ENCODE assay signal across 8 cellular contexts in the genomic region with DNA sequence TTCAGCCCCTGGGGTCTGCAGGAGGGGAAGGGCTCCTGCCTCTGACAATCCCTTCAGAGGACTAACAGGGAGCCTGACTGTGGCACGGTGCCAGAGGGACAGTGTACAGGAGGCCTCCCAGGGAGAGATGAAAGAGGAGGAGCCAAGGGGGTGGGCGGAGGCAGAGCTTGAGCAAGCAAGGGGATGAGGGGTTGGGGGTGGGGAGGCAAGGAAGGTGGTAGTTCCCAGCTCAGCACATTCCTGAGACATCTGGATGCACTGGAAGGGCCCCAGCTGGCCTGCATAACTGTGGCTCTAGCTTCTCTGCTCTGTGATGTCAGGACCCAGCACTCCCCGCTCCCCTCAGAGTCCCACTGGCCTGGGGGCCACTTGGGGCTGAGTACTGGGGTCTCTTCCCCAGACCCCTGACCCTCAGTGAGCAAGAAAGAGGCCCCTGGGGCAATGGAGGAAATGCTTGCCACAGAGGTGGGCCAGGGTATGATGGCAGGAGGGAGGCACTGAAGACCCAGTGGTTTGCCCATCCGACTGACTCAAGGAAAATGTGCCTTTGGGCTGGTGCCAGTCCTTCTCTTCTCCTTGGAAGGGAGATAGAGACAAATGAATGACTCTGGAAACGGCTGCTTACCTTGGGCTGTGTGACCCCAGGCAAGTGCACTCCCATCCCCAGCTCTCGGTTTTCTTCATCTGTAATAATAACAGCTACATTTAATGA. TPM values are rescaled to one million over a fixed set of nuclear protein-coding genes. Genes with fewer than 3 reads are reported as not detected.
DNase-seq lines count a peak whose midpoint lies in the region; ATAC-seq, FAIRE-seq and TF ChIP-seq lines count a peak whose summit lies in the region.

No MANE protein-coding gene starts in this region.

- peaks cover 37% of the 10 kb centered on the region for H3K4me1 ChIP-seq in A549
- H3K4me1 ChIP-seq in mesenchymal stem cell (ENCODE audit: control insufficient read depth, insufficient read depth, low read depth, low read length) = peaks cover 51% of the 10 kb centered on the region

- peak overlapping the region in 1 of 2 experiments; percentile 88 for H3K14ac ChIP-seq in mesenchymal stem cell (ENCODE audit: low read length in 2 of 2)

- H2AFZ ChIP-seq in mesenchymal stem cell (ENCODE audit: low read depth, low read length) = no peak overlapping the region

- no peak for TF ChIP-seq POLR2A in A549 (IDR thresholded peaks at IDR 0.05; ENCODE audit: low read length)

- H3K79me1 ChIP-seq in mesenchymal stem cell (replicated peaks; ENCODE audit: low read length, poor library complexity, severe bottlenecking) = peaks cover 9% of the 10 kb centered on the region

- peak overlapping the region; percentile 86 for H3K9ac ChIP-seq in mesenchymal stem cell (ENCODE audit: low read length)

- H2BK5ac ChIP-seq in mesenchymal stem cell (ENCODE audit: low read depth, low read length, poor library complexity, severe bottlenecking) = peak overlapping the region; percentile 91

- H3K4me2 ChIP-seq in A549 = peak overlapping the region; percentile 35
- H3K4me2 ChIP-seq in mesenchymal stem cell (ENCODE audit: low read length, poor library complexity, severe bottlenecking) = peak overlapping the region; percentile 52

- H3K27ac ChIP-seq in A549 (peak overlapping the region; percentile 9 to 74; a peak in 5 of 6 replicates), mesenchymal stem cell (ENCODE audit: low read length, poor library complexity, severe bottlenecking) (peak overlapping the region; percentile 98)

- TF ChIP-seq CTCF in A549 (IDR thresholded peaks at IDR 0.05) (no peak), bronchial epithelial cell (IDR thresholded peaks at IDR 0.05; ENCODE audit: insufficient read depth, low read length, severe bottlenecking) (no peak)

- peak overlapping the region; percentile 97 to 99 for H2BK12ac ChIP-seq in mesenchymal stem cell (ENCODE audit: low read length in 2 of 2)

- H3K9me3 ChIP-seq in A549 (no peaks in the 10 kb centered on the region), mesenchymal stem cell (ENCODE audit: control insufficient read depth, low read length) (no peaks in the 10 kb centered on the region)

- peak overlapping the region; percentile 91 for H4K91ac ChIP-seq in mesenchymal stem cell (ENCODE audit: low read length)

- H4K8ac ChIP-seq in mesenchymal stem cell (ENCODE audit: low read length) = peak overlapping the region; percentile 96

- FAIRE-seq in A549 (lab: Jason Lieb, UNC) (no peak), bronchial epithelial cell (lab: Jason Lieb, UNC) (no peak)

- WGBS in A549 (ENCODE audit: missing lambda C conversion rate) = 65% methylated on average over 5 of the region's 6 CpGs
- 17% methylated on average over 6 of the region's 6 CpGs for WGBS in mesenchymal stem cell

- H2BK120ac ChIP-seq in mesenchymal stem cell (ENCODE audit: low read depth, low read length) = peak overlapping the region; percentile 98

- H3K36me3 ChIP-seq in bronchial epithelial cell (ENCODE audit: control insufficient read depth, insufficient read depth, low read length) = no peaks in the 10 kb centered on the region
- H3K36me3 ChIP-seq in mesenchymal stem cell (ENCODE audit: control insufficient read depth in 1 of 2, insufficient read depth in 2 of 2, low read depth in 1 of 2, low read length in 2 of 2) = peaks cover 6 to 12% of the 10 kb centered on the region in 2 experiments

- H2BK15ac ChIP-seq in mesenchymal stem cell (ENCODE audit: low read depth, poor library complexity, severe bottlenecking) = peak overlapping the region; percentile 5

- TF ChIP-seq RAD21 in A549 (conservative IDR thresholded peaks at IDR 0.05 in 1 of 2, IDR thresholded peaks at IDR 0.05 in 1 of 2) = no peak

- peak overlapping the region; percentile 90 to 98 for H3K18ac ChIP-seq in mesenchymal stem cell (ENCODE audit: low read depth in 1 of 2, low read length in 2 of 2)

- no peak overlapping the region for H3K23ac ChIP-seq in mesenchymal stem cell (ENCODE audit: low read length in 2 of 2)

- POLR2A ChIA-PET in A549 (lab: Yijun Ruan, JAX) = interaction anchor here (1.2 to 3.0 kb wide), 2 partner anchors 9 to 48 kb away, joined by 4 to 13 read pairs; no protein-coding TSS in a partner anchor

- no peak for TF ChIP-seq EP300 in A549 (IDR thresholded peaks at IDR 0.05)

- peak in 1 of 2 experiments; percentile 56 for DNase-seq in A549 (ENCODE audit: low read depth in 1 of 2, low spot score in 1 of 2)
- DNase-seq in HT1080 (ENCODE audit: low read depth) = peak; percentile 65
- peak; percentile 35 for DNase-seq in bronchial epithelial cell (ENCODE audit: low read depth)
- DNase-seq in mesenchymal stem cell = peak; percentile 97
- DNase-seq in RKO (ENCODE audit: low spot score) = no peak
- no peak for DNase-seq in cortex of kidney (lab: John Stamatoyannopoulos, UW)
- DNase-seq in NCI-H2081 (lab: John Stamatoyannopoulos, UW) = no peak

- H3K4ac ChIP-seq in mesenchymal stem cell (ENCODE audit: low read depth in 1 of 2, low read length in 2 of 2) = peak overlapping the region; percentile 42 to 95

- no peak overlapping the region for H3K4me3 ChIP-seq in A549
- H3K4me3 ChIP-seq in bronchial epithelial cell (ENCODE audit: low read depth, low read length) = no peak overlapping the region
- peak overlapping the region in 1 of 2 experiments; percentile 63 for H3K4me3 ChIP-seq in mesenchymal stem cell (ENCODE audit: insufficient read depth in 1 of 2, low read depth in 1 of 2, low read length in 2 of 2)

- H2AK5ac ChIP-seq in mesenchymal stem cell (ENCODE audit: low read length, severe bottlenecking) = peak overlapping the region; percentile 94

- peak; percentile 35 to 45; a peak in 5 of 6 replicates for ATAC-seq in A549
- no peak for ATAC-seq in HG03045 (IDR thresholded peaks at IDR 0.05; ENCODE audit: unreplicated experiment)

- H3K27me3 ChIP-seq in bronchial epithelial cell (ENCODE audit: control insufficient read depth, insufficient read depth, low read length) = peaks cover 4% of the 10 kb centered on the region
- no peaks in the 10 kb centered on the region for H3K27me3 ChIP-seq in mesenchymal stem cell (ENCODE audit: control insufficient read depth in 1 of 2, insufficient read depth in 1 of 2, low read length in 2 of 2)

- CTCF ChIA-PET in A549 (lab: Yijun Ruan, JAX) = interaction anchor here (0.6 to 31.4 kb wide), 11 partner anchors 9 to 326 kb away, joined by 3 to 872 read pairs (median 4); a partner anchor contains a TSS

TF ChIP-seq in A549, 52 proteins besides CTCF, POLR2A, EP300 and RAD21 (continues in another document):
- TF ChIP-seq, protein P1, sequence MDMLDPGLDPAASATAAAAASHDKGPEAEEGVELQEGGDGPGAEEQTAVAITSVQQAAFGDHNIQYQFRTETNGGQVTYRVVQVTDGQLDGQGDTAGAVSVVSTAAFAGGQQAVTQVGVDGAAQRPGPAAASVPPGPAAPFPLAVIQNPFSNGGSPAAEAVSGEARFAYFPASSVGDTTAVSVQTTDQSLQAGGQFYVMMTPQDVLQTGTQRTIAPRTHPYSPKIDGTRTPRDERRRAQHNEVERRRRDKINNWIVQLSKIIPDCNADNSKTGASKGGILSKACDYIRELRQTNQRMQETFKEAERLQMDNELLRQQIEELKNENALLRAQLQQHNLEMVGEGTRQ (IDR thresholded peaks at IDR 0.05) = no peak
- no peak for TF ChIP-seq SREBF2 (IDR thresholded peaks at IDR 0.05)
- TF ChIP-seq HOXB13 (CRISPR knock-in tag; IDR thresholded peaks at IDR 0.05; ENCODE audit: low read depth) = no peak
- no peak for TF ChIP-seq JUN (IDR thresholded peaks at IDR 0.05)
- no peak for TF ChIP-seq TP53 (CRISPR knock-in tag; IDR thresholded peaks at IDR 0.05)
- no peak for TF ChIP-seq CEBPB (IDR thresholded peaks at IDR 0.05)
- TF ChIP-seq ZNF302 (CRISPR knock-in tag; IDR thresholded peaks at IDR 0.05) = no peak
- no peak for TF ChIP-seq RCOR1 (IDR thresholded peaks at IDR 0.05; ENCODE audit: low read depth, low read length)
- no peak for TF ChIP-seq ZSCAN20 (CRISPR knock-in tag; IDR thresholded peaks at IDR 0.05)
- TF ChIP-seq, protein P2, sequence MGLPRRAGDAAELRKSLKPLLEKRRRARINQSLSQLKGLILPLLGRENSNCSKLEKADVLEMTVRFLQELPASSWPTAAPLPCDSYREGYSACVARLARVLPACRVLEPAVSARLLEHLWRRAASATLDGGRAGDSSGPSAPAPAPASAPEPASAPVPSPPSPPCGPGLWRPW (IDR thresholded peaks at IDR 0.05) = no peak
- TF ChIP-seq SMC3 (IDR thresholded peaks at IDR 0.05) = no peak
- TF ChIP-seq CBX2 (IDR thresholded peaks at IDR 0.05; ENCODE audit: borderline replicate concordance, low read depth) = no peak

RNA-seq across cellular contexts. Expression of a gene that starts 13.3 kb away (rescaled TPM):
- polyA plus RNA-seq in A549 (2011; rRNA removed) (0.48 and 0.61 TPM in 2 replicates), A549 (2017; fragmentation: RNase III; extraction: RNeasy Plus Mini Kit Qiagen cat#74134 plus additional on column Dnase treatment) (2.1 to 2.7 TPM (median 2.3 TPM) in 3 replicates)
- polyA plus RNA-seq in A549 (2012; cell fraction: cytosol; rRNA removed) = 0.24 and 0.45 TPM in 2 replicates
- 0.56 and 0.86 TPM in 2 replicates for polyA plus RNA-seq in A549 (2012; cell fraction: nucleus; rRNA removed)
- 1.3 and 1.7 TPM in 2 replicates for polyA minus RNA-seq in A549 (2011; rRNA and poly(A)+ RNA removed)
- 3.3 and 5.1 TPM in 2 replicates for total RNA-seq in HT1080 (2014; rRNA removed; shearing (Covaris generic))
- polyA plus RNA-seq in HT1080 (2015; cell fraction: cytosol; rRNA removed) = 11.6 and 12.7 TPM in 2 replicates
- 6.8 and 7.7 TPM in 2 replicates for polyA plus RNA-seq in HT1080 (2015; cell fraction: nucleus; rRNA removed)
- 0.13 and 0.53 TPM in 2 replicates for total RNA-seq in bronchial epithelial cell
- 223 TPM for polyA plus RNA-seq in mesenchymal stem cell (2013, experiment 1 of 2)
- polyA plus RNA-seq in mesenchymal stem cell (2013, experiment 2 of 2) = 217 TPM

RNA-seq across cellular contexts. Expression of a gene that starts 56.5 kb away (rescaled TPM):
- polyA plus RNA-seq in A549 (2011; rRNA removed) = 12.8 and 14.5 TPM in 2 replicates
- 37.4 and 55.9 TPM in 2 replicates for polyA plus RNA-seq in A549 (2012; cell fraction: cytosol; rRNA removed)
- polyA plus RNA-seq in A549 (2012; cell fraction: nucleus; rRNA removed) = 133 and 174 TPM in 2 replicates
- 28.4 to 30.7 TPM (median 28.4 TPM) in 3 replicates for polyA plus RNA-seq in A549 (2017; fragmentation: RNase III; extraction: RNeasy Plus Mini Kit Qiagen cat#74134 plus additional on column Dnase treatment)
- polyA minus RNA-seq in A549 (2011; rRNA and poly(A)+ RNA removed) = 22.7 and 37.4 TPM in 2 replicates
- 107 and 115 TPM in 2 replicates for total RNA-seq in HT1080 (2014; rRNA removed; shearing (Covaris generic))
- 54.7 and 59.2 TPM in 2 replicates for polyA plus RNA-seq in HT1080 (2015; cell fraction: cytosol; rRNA removed)
- 70.9 and 71.9 TPM in 2 replicates for polyA plus RNA-seq in HT1080 (2015; cell fraction: nucleus; rRNA removed)
- 30.5 and 35.2 TPM in 2 replicates for total RNA-seq in bronchial epithelial cell
- 40.1 TPM for polyA plus RNA-seq in mesenchymal stem cell (2013, experiment 1 of 2)
- polyA plus RNA-seq in mesenchymal stem cell (2013, experiment 2 of 2) = 38.8 TPM

Comparison
In these comparisons a context has a peak if more than half of its experiments do, and no peak if none do; other contexts are left out.
1. DNase-seq: peak in HT1080 (single experiment), bronchial epithelial cell (single experiment) and mesenchymal stem cell (single experiment); none in RKO (single experiment), cortex of kidney (single experiment) and NCI-H2081 (0 of 2).